1 cellular context compared by ENCODE assay signal in the genomic region with DNA sequence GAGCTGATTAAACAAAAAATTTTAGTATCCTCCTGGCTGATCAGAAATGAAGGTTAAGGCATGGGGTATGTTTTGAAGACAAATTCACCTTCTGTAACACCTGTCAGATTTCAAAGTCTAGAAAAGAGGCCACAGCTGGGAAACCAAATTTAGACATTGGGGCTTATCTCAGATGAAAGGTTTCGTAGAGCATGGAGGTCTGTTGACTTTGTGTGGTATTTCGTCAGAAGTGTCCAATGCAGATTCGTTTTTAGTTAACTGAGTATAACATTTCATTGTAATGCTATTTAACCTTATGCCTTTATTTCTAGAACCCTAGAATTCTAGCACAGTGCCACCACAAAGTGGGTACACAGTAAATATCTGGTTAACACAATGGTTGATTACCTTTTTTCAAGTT.
A peak's percentile ranks its signal among the peaks of the same experiment; 100 is the strongest.
TF ChIP-seq lines count a peak whose summit lies in the region.

No MANE protein-coding gene starts in this region.

TF ChIP-seq in GM12878, 131 proteins besides CTCF, POLR2A, EP300 and RAD21 (continued from another document and continues in another):
- TF ChIP-seq SMAD5 (IDR thresholded peaks at IDR 0.05; ENCODE audit: low read depth) (no peak), KAT2A (conservative IDR thresholded peaks at IDR 0.05; ENCODE audit: control insufficient read depth, low read depth, low read length) (no peak), SMAD1 (IDR thresholded peaks at IDR 0.05; ENCODE audit: low read depth, partially characterized antibody) (no peak), POLR2AphosphoS2 (IDR thresholded peaks at IDR 0.05; ENCODE audit: low read depth, low read length) (no peak), ESRRA (IDR thresholded peaks at IDR 0.05; ENCODE audit: low read length) (no peak), SUPT20H (IDR thresholded peaks at IDR 0.05; ENCODE audit: borderline replicate concordance, control insufficient read depth, low read depth, low read length) (no peak), MYB (IDR thresholded peaks at IDR 0.05; ENCODE audit: borderline replicate concordance, low read depth, low read length) (no peak), CUX1 (IDR thresholded peaks at IDR 0.05; ENCODE audit: insufficient replicate concordance, low read depth, low read length) (no peak), MXI1 (IDR thresholded peaks at IDR 0.05; ENCODE audit: low read depth, low read length) (no peak), SMARCA5 (IDR thresholded peaks at IDR 0.05) (no peak), POU2F2 (IDR thresholded peaks at IDR 0.05; ENCODE audit: borderline replicate concordance, low read depth, low read length) (no peak), NKRF (conservative IDR thresholded peaks at IDR 0.05) (no peak), ZBED1 (IDR thresholded peaks at IDR 0.05; ENCODE audit: borderline replicate concordance) (no peak), KDM1A (IDR thresholded peaks at IDR 0.05; ENCODE audit: borderline replicate concordance) (no peak), FOXM1 (IDR thresholded peaks at IDR 0.05; ENCODE audit: low read depth, low read length) (peak; percentile 27; the same call in 1 of the 2 replicates), SRF (IDR thresholded peaks at IDR 0.05; ENCODE audit: low read depth in 2 of 2, low read length in 2 of 2) (no peak), PBX3 (IDR thresholded peaks at IDR 0.05; ENCODE audit: insufficient replicate concordance, low read depth, low read length) (no peak), POLR2AphosphoS5 (IDR thresholded peaks at IDR 0.05; ENCODE audit: low read length) (no peak), EGR1 (IDR thresholded peaks at IDR 0.05; ENCODE audit: borderline replicate concordance in 1 of 2, low read depth in 2 of 2, low read length in 2 of 2) (no peak), TCF3 (IDR thresholded peaks at IDR 0.05; ENCODE audit: borderline replicate concordance, insufficient read depth, low read depth, low read length) (peak; percentile 93; the same call in 1 of the 2 replicates), TAF1 (IDR thresholded peaks at IDR 0.05; ENCODE audit: borderline replicate concordance, low read depth, low read length) (no peak), CEBPZ (IDR thresholded peaks at IDR 0.05; ENCODE audit: low read depth, low read length) (no peak), MEF2A (IDR thresholded peaks at IDR 0.05; ENCODE audit: insufficient read depth, low read depth, low read length) (peak; percentile 90), HDAC6 (IDR thresholded peaks at IDR 0.05; ENCODE audit: unreplicated experiment) (no peak), PML (IDR thresholded peaks at IDR 0.05; ENCODE audit: low read length) (no peak), SIX5 (IDR thresholded peaks at IDR 0.05; ENCODE audit: low read depth, low read length, severe bottlenecking) (no peak), EED (IDR thresholded peaks at IDR 0.05; ENCODE audit: low read depth) (no peak), CBX3 (IDR thresholded peaks at IDR 0.05; ENCODE audit: borderline replicate concordance, low read depth) (no peak), HDGF (IDR thresholded peaks at IDR 0.05) (no peak), ZSCAN29 (IDR thresholded peaks at IDR 0.05) (no peak), RBBP5 (conservative IDR thresholded peaks at IDR 0.05) (no peak), CHD2 (IDR thresholded peaks at IDR 0.05; ENCODE audit: borderline replicate concordance, low read depth, low read length) (no peak), SIN3A (IDR thresholded peaks at IDR 0.05; ENCODE audit: low read depth, low read length) (no peak)
- TF ChIP-seq, protein P1, sequence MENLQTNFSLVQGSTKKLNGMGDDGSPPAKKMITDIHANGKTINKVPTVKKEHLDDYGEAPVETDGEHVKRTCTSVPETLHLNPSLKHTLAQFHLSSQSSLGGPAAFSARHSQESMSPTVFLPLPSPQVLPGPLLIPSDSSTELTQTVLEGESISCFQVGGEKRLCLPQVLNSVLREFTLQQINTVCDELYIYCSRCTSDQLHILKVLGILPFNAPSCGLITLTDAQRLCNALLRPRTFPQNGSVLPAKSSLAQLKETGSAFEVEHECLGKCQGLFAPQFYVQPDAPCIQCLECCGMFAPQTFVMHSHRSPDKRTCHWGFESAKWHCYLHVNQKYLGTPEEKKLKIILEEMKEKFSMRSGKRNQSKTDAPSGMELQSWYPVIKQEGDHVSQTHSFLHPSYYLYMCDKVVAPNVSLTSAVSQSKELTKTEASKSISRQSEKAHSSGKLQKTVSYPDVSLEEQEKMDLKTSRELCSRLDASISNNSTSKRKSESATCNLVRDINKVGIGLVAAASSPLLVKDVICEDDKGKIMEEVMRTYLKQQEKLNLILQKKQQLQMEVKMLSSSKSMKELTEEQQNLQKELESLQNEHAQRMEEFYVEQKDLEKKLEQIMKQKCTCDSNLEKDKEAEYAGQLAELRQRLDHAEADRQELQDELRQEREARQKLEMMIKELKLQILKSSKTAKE (IDR thresholded peaks at IDR 0.05; ENCODE audit: low read depth, poor library complexity, severe bottlenecking): peak; percentile 37
- TF ChIP-seq, protein P2, sequence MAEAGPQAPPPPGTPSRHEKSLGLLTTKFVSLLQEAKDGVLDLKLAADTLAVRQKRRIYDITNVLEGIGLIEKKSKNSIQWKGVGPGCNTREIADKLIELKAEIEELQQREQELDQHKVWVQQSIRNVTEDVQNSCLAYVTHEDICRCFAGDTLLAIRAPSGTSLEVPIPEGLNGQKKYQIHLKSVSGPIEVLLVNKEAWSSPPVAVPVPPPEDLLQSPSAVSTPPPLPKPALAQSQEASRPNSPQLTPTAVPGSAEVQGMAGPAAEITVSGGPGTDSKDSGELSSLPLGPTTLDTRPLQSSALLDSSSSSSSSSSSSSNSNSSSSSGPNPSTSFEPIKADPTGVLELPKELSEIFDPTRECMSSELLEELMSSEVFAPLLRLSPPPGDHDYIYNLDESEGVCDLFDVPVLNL (IDR thresholded peaks at IDR 0.05; ENCODE audit: low read depth, low read length): no peak
- TF ChIP-seq, protein P3, sequence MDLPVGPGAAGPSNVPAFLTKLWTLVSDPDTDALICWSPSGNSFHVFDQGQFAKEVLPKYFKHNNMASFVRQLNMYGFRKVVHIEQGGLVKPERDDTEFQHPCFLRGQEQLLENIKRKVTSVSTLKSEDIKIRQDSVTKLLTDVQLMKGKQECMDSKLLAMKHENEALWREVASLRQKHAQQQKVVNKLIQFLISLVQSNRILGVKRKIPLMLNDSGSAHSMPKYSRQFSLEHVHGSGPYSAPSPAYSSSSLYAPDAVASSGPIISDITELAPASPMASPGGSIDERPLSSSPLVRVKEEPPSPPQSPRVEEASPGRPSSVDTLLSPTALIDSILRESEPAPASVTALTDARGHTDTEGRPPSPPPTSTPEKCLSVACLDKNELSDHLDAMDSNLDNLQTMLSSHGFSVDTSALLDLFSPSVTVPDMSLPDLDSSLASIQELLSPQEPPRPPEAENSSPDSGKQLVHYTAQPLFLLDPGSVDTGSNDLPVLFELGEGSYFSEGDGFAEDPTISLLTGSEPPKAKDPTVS (IDR thresholded peaks at IDR 0.05; ENCODE audit: low read depth, low read length): no peak
- TF ChIP-seq, protein P4, sequence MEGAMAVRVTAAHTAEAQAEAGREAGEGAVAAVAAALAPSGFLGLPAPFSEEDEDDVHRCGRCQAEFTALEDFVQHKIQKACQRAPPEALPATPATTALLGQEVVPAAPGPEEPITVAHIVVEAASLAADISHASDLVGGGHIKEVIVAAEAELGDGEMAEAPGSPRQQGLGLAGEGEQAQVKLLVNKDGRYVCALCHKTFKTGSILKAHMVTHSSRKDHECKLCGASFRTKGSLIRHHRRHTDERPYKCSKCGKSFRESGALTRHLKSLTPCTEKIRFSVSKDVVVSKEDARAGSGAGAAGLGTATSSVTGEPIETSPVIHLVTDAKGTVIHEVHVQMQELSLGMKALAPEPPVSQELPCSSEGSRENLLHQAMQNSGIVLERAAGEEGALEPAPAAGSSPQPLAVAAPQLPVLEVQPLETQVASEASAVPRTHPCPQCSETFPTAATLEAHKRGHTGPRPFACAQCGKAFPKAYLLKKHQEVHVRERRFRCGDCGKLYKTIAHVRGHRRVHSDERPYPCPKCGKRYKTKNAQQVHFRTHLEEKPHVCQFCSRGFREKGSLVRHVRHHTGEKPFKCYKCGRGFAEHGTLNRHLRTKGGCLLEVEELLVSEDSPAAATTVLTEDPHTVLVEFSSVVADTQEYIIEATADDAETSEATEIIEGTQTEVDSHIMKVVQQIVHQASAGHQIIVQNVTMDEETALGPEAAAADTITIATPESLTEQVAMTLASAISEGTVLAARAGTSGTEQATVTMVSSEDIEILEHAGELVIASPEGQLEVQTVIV (IDR thresholded peaks at IDR 0.05; ENCODE audit: borderline replicate concordance, partially characterized antibody): no peak
- TF ChIP-seq, protein P5, sequence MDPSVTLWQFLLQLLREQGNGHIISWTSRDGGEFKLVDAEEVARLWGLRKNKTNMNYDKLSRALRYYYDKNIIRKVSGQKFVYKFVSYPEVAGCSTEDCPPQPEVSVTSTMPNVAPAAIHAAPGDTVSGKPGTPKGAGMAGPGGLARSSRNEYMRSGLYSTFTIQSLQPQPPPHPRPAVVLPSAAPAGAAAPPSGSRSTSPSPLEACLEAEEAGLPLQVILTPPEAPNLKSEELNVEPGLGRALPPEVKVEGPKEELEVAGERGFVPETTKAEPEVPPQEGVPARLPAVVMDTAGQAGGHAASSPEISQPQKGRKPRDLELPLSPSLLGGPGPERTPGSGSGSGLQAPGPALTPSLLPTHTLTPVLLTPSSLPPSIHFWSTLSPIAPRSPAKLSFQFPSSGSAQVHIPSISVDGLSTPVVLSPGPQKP (IDR thresholded peaks at IDR 0.05; ENCODE audit: low read depth, low read length): no peak
